17 cellular contexts compared by ENCODE assay signal in genomic region chr6:143295904-143296303, GRCh38.
"Had no signal": no experiment of that assay in that cellular context is flagged by ENCODE, and none has a peak within 500 bp of the region (broad histone marks: within the 10 kb centered on the region; RNA-seq: fewer than 3 reads in every experiment).

No MANE protein-coding gene starts in this region.

- H3K36me3 ChIP-seq: SJSA1 had no signal

- H3K4me3 ChIP-seq: SJSA1, SK-N-MC had no signal

- H3K4me1 ChIP-seq: SJSA1 had no signal

- DNase-seq: KBM-7, MV-4-11, NCI-H1048, NCI-H1105, NCI-H1417, NCI-H1436 treated with DMSO at 0.1 percent for 48 hours, NCI-H1694, NCI-H187 treated with DMSO at 0.1 percent for 48 hours, NCI-H2029 treated with DMSO at 0.1 percent for 48 hours, NCI-H2227 treated with DMSO at 0.1 percent for 48 hours, NCI-H524, NCI-H774, Right ventricle myocardium superior, RPMI8226, SIG-M5 had no signal

- H3K9me3 ChIP-seq: SJSA1 had no signal

- H3K27ac ChIP-seq: SJSA1, SK-N-MC had no signal
